In genomic region chr5:172007153-172007794, GRCh38 we compare ENCODE assay signal across 7 cellular contexts. TPM values are rescaled to one million over a fixed set of nuclear protein-coding genes. Genes with fewer than 3 reads are reported as not detected.
DNase-seq lines count a peak whose midpoint lies in the region; ATAC-seq and TF ChIP-seq lines count a peak whose summit lies in the region.

No MANE protein-coding gene starts in this region.

- H3K9me3 Mint-ChIP-seq in stimulated activated naive CD8-positive, alpha-beta T cell treated with anti-CD3 and anti-CD28 coated beads, Interleukin-15, Interleukin-2, amounts not matched to agents 100 ng/mL and 50 ng/mL, for 24 hours: no peaks in the 10 kb centered on the region

- H3K27me3 ChIP-seq in kidney epithelial cell (ENCODE audit: control insufficient read depth, insufficient read depth, low read length): no peaks in the 10 kb centered on the region

- in situ Hi-C loops in astrocyte of the cerebellum (cut with HindIII; ENCODE audit: low sequenced_read_pairs): no loop called here

- H3K4me1 Mint-ChIP-seq in stimulated activated naive CD8-positive, alpha-beta T cell treated with anti-CD3 and anti-CD28 coated beads, Interleukin-15, Interleukin-2, amounts not matched to agents 100 ng/mL and 50 ng/mL, for 24 hours (ENCODE audit: low read depth): peaks cover 58% of the 10 kb centered on the region

- peak overlapping the region; percentile 96 for H3K4me3 ChIP-seq in LNCaP clone FGC (ENCODE audit: low read depth, low read length)
- H3K4me3 ChIP-seq in astrocyte of the cerebellum (ENCODE audit: low read depth, low read length): peak overlapping the region; percentile 80
- peak overlapping the region; percentile 65 for H3K4me3 ChIP-seq in kidney epithelial cell (ENCODE audit: low read depth, low read length)

- TF ChIP-seq CTCF in LNCaP clone FGC (IDR thresholded peaks at IDR 0.05; ENCODE audit: control insufficient read depth, extremely low read depth, insufficient read depth) (no peak), astrocyte of the cerebellum (IDR thresholded peaks at IDR 0.05; ENCODE audit: low read depth, low read length, missing control alignments) (no peak), kidney epithelial cell (IDR thresholded peaks at IDR 0.05; ENCODE audit: insufficient read depth, low read length, poor library complexity, severe bottlenecking) (no peak)

- peak overlapping the region; percentile 99 for H3K27ac Mint-ChIP-seq in stimulated activated naive CD8-positive, alpha-beta T cell treated with anti-CD3 and anti-CD28 coated beads, Interleukin-15, Interleukin-2, amounts not matched to agents 100 ng/mL and 50 ng/mL, for 24 hours

- H3K27me3 Mint-ChIP-seq in stimulated activated naive CD8-positive, alpha-beta T cell treated with anti-CD3 and anti-CD28 coated beads, Interleukin-15, Interleukin-2, amounts not matched to agents 100 ng/mL and 50 ng/mL, for 24 hours: no peaks in the 10 kb centered on the region

- H3K36me3 Mint-ChIP-seq in stimulated activated naive CD8-positive, alpha-beta T cell treated with anti-CD3 and anti-CD28 coated beads, Interleukin-15, Interleukin-2, amounts not matched to agents 100 ng/mL and 50 ng/mL, for 24 hours (ENCODE audit: low read depth): peaks cover 13% of the 10 kb centered on the region

- peak overlapping the region; percentile 97 for H3K4me3 Mint-ChIP-seq in stimulated activated naive CD8-positive, alpha-beta T cell treated with anti-CD3 and anti-CD28 coated beads, Interleukin-15, Interleukin-2, amounts not matched to agents 100 ng/mL and 50 ng/mL, for 24 hours

- peak; percentile 1 for ATAC-seq in GM18502 (IDR thresholded peaks at IDR 0.05; ENCODE audit: poor library complexity, unreplicated experiment)

- H3K36me3 ChIP-seq in kidney epithelial cell (ENCODE audit: control insufficient read depth, insufficient read depth, low read length): no peaks in the 10 kb centered on the region

- no peak for DNase-seq in LNCaP clone FGC (ENCODE audit: low read depth)
- DNase-seq in astrocyte of the cerebellum (ENCODE audit: low read depth): no peak
- no peak for DNase-seq in kidney epithelial cell (ENCODE audit: low read depth)
- DNase-seq in HuH-7.5 (ENCODE audit: low spot score): no peak
- no peak for DNase-seq in NCI-H510A (lab: John Stamatoyannopoulos, UW)

RNA-seq across cellular contexts. Expression of gene FBXW11, which starts 0.8 kb away (rescaled TPM):
- total RNA-seq in kidney epithelial cell: 52.8 and 75.1 TPM in 2 replicates
